Comparison of ENCODE assay signal across 36 cellular contexts in genomic region chr22:42876041-42876440, GRCh38.
"Had no signal": no experiment of that assay in that cellular context is flagged by ENCODE, and none has a peak within 500 bp of the region (broad histone marks: within the 10 kb centered on the region; RNA-seq: fewer than 3 reads in every experiment).

No MANE protein-coding gene starts in this region.

- ATAC-seq: activated CD8-positive, alpha-beta T cell treated with anti-CD3 and anti-CD28 coated beads for 36 hours; activated naive CD8-positive, alpha-beta T cell treated with anti-CD3 and anti-CD28 coated beads, Interleukin-2, amount 50 U/mL, for 24 hours; activated T-cell treated with anti-CD3 and anti-CD28 coated beads, Interleukin-2, amount 50 U/mL, for 4 hours; activated T-cell treated with anti-CD3 and anti-CD28 coated beads, Interleukin-2, amount 50 U/mL, for 72 hours; activated T-helper 17 cell treated with anti-CD3 and anti-CD28 coated beads, Interleukin-2, amount 50 U/mL, for 72 hours; T-cell had no signal

- H3K27ac ChIP-seq: ascending aorta, cardiac muscle cell, VCaP had no signal

- H3K9me3 Mint-ChIP-seq: activated B cell treated with CpG ODN at 0.5 μM for 24 hours; activated CD4-positive, alpha-beta T cell treated with anti-CD3 and anti-CD28 coated beads, Interleukin-2, amount 10 ng/mL, durations not matched to agents 24 days and 14 days; activated CD8-positive, alpha-beta T cell treated with anti-CD3 and anti-CD28 coated beads for 36 hours; activated naive CD4-positive, alpha-beta T cell treated with anti-CD3 and anti-CD28 coated beads, Interleukin-2, amount 10 ng/mL, durations not matched to agents 7 days and 5 days; activated naive CD4-positive, alpha-beta T cell treated with anti-CD3 and anti-CD28 coated beads, Interleukin-2, amount 50 U/mL, for 24 hours; activated naive CD8-positive, alpha-beta T cell treated with anti-CD3 and anti-CD28 coated beads, Interleukin-2, amount 10 ng/mL, durations not matched to agents 7 days and 5 days; activated naive CD8-positive, alpha-beta T cell treated with anti-CD3 and anti-CD28 coated beads, Interleukin-2, amount 50 U/mL, for 24 hours; activated T-cell treated with anti-CD3 and anti-CD28 coated beads, Interleukin-2, amount 50 U/mL, for 4 hours; activated T-cell treated with anti-CD3 and anti-CD28 coated beads, Interleukin-2, amount 50 U/mL, for 72 hours; activated T-helper 1 cell treated with anti-CD3 and anti-CD28 coated beads, Interleukin-12 subunit alpha, Interleukin-12 subunit beta, Interleukin-2, Interleukin-4 antibody, amounts not matched to agents 30 ng/mL and 10 ng/mL and 1 ng/mL, durations not matched to agents 14 hours and 24 hours and 36 hours; activated T-helper 17 cell treated with anti-CD3 and anti-CD28 coated beads, Interleukin-2, amount 50 U/mL, for 72 hours; brain; central memory CD8-positive, alpha-beta T cell; T-cell; T-helper 2 cell treated with Interferon-gamma antibody and Interleukin-4, amounts not matched to agents 5 μg/mL and 100 μg/mL, for 36 hours had no signal

- H3K27me3 Mint-ChIP-seq: activated B cell treated with CpG ODN at 0.5 μM for 24 hours; activated CD4-positive, alpha-beta T cell treated with anti-CD3 and anti-CD28 coated beads, Interleukin-2, amount 10 ng/mL, durations not matched to agents 24 days and 14 days; activated CD8-positive, alpha-beta T cell treated with anti-CD3 and anti-CD28 coated beads for 36 hours; activated naive CD4-positive, alpha-beta T cell treated with anti-CD3 and anti-CD28 coated beads, Interleukin-2, amount 10 ng/mL, durations not matched to agents 7 days and 5 days; activated naive CD4-positive, alpha-beta T cell treated with anti-CD3 and anti-CD28 coated beads, Interleukin-2, amount 50 U/mL, for 24 hours; activated naive CD8-positive, alpha-beta T cell; activated naive CD8-positive, alpha-beta T cell treated with anti-CD3 and anti-CD28 coated beads, Interleukin-2, amount 10 ng/mL, durations not matched to agents 7 days and 5 days; activated naive CD8-positive, alpha-beta T cell treated with anti-CD3 and anti-CD28 coated beads, Interleukin-2, amount 50 U/mL, for 24 hours; activated T-helper 17 cell treated with anti-CD3 and anti-CD28 coated beads, Interleukin-2, amount 50 U/mL, for 72 hours; brain; central memory CD8-positive, alpha-beta T cell; T-cell had no signal

- H3K9me3 ChIP-seq: ascending aorta had no signal

- H3K36me3 Mint-ChIP-seq: activated naive CD4-positive, alpha-beta T cell treated with anti-CD3 and anti-CD28 coated beads, Interleukin-2, amount 50 U/mL, for 24 hours; activated naive CD8-positive, alpha-beta T cell; activated naive CD8-positive, alpha-beta T cell treated with anti-CD3 and anti-CD28 coated beads, Interleukin-2, amount 10 ng/mL, durations not matched to agents 7 days and 5 days had no signal

- H3K27me3 ChIP-seq: ascending aorta, cardiac muscle cell had no signal

- H3K4me1 Mint-ChIP-seq: activated B cell treated with CpG ODN at 0.5 μM for 24 hours; activated CD4-positive, alpha-beta T cell treated with anti-CD3 and anti-CD28 coated beads, Interleukin-2, amount 10 ng/mL, durations not matched to agents 24 days and 14 days; activated naive CD4-positive, alpha-beta T cell treated with anti-CD3 and anti-CD28 coated beads, Interleukin-2, amount 10 ng/mL, durations not matched to agents 7 days and 5 days; activated naive CD4-positive, alpha-beta T cell treated with anti-CD3 and anti-CD28 coated beads, Interleukin-2, amount 50 U/mL, for 24 hours; activated naive CD8-positive, alpha-beta T cell treated with anti-CD3 and anti-CD28 coated beads, Interleukin-2, amount 10 ng/mL, durations not matched to agents 7 days and 5 days; activated naive CD8-positive, alpha-beta T cell treated with anti-CD3 and anti-CD28 coated beads, Interleukin-2, amount 50 U/mL, for 24 hours; activated T-helper 17 cell treated with anti-CD3 and anti-CD28 coated beads, Interleukin-2, amount 50 U/mL, for 72 hours; central memory CD8-positive, alpha-beta T cell; T-cell had no signal

- H3K27ac Mint-ChIP-seq: activated CD4-positive, alpha-beta T cell treated with anti-CD3 and anti-CD28 coated beads, Interleukin-2, amount 10 ng/mL, durations not matched to agents 24 days and 14 days; activated CD8-positive, alpha-beta T cell treated with anti-CD3 and anti-CD28 coated beads for 36 hours; activated naive CD4-positive, alpha-beta T cell treated with anti-CD3 and anti-CD28 coated beads, Interleukin-2, amount 10 ng/mL, durations not matched to agents 7 days and 5 days; activated naive CD4-positive, alpha-beta T cell treated with anti-CD3 and anti-CD28 coated beads, Interleukin-2, amount 50 U/mL, for 24 hours; activated naive CD8-positive, alpha-beta T cell; activated naive CD8-positive, alpha-beta T cell treated with anti-CD3 and anti-CD28 coated beads, Interleukin-2, amount 10 ng/mL, durations not matched to agents 7 days and 5 days; activated naive CD8-positive, alpha-beta T cell treated with anti-CD3 and anti-CD28 coated beads, Interleukin-2, amount 50 U/mL, for 24 hours; activated T-cell treated with anti-CD3 and anti-CD28 coated beads, Interleukin-2, amount 50 U/mL, for 72 hours; activated T-helper 1 cell treated with anti-CD3 and anti-CD28 coated beads, Interleukin-12 subunit alpha, Interleukin-12 subunit beta, Interleukin-2, Interleukin-4 antibody, amounts not matched to agents 30 ng/mL and 10 ng/mL and 1 ng/mL, durations not matched to agents 14 hours and 24 hours and 36 hours; activated T-helper 17 cell treated with anti-CD3 and anti-CD28 coated beads, Interleukin-2, amount 50 U/mL, for 72 hours; brain; T-cell; T-helper 2 cell treated with Interferon-gamma antibody and Interleukin-4, amounts not matched to agents 5 μg/mL and 100 μg/mL, for 36 hours had no signal

- DNase-seq: activated B cell treated with CpG ODN at 0.5 μM for 24 hours; activated CD4-positive, alpha-beta T cell treated with anti-CD3 and anti-CD28 coated beads for 4 hours; activated CD4-positive, alpha-beta T cell treated with anti-CD3 and anti-CD28 coated beads, Interleukin-2, amount 10 ng/mL, durations not matched to agents 24 days and 14 days; activated CD4-positive, alpha-beta T cell treated with anti-CD3 and anti-CD28 coated beads, Interleukin-2, amount 50 U/mL, for 1 hour; activated CD4-positive, alpha-beta T cell treated with anti-CD3 and anti-CD28 coated beads, Interleukin-2, amount 50 U/mL, for 4 hours; activated CD4-positive, CD25-positive, alpha-beta regulatory T cell treated with anti-CD3 and anti-CD28 coated beads, Interleukin-2, amount 50 U/mL, for 72 hours; activated CD8-positive, alpha-beta memory T cell treated with anti-CD3 and anti-CD28 coated beads, Interleukin-2, amount 50 U/mL, for 4 hours; activated CD8-positive, alpha-beta T cell treated with anti-CD3 and anti-CD28 coated beads for 36 hours; activated effector memory CD4-positive, alpha-beta T cell treated with anti-CD3 and anti-CD28 coated beads, Interleukin-2, amount 50 U/mL, for 16 hours; activated naive CD4-positive, alpha-beta T cell treated with anti-CD3 and anti-CD28 coated beads, Interleukin-2, amount 10 ng/mL, durations not matched to agents 7 days and 5 days; activated naive CD4-positive, alpha-beta T cell treated with Interleukin-2 at 50 U/mL for 16 hours; activated naive CD8-positive, alpha-beta T cell treated with anti-CD3 and anti-CD28 coated beads, Interleukin-2, amount 10 ng/mL, durations not matched to agents 7 days and 5 days; activated naive CD8-positive, alpha-beta T cell treated with anti-CD3 and anti-CD28 coated beads, Interleukin-2, amount 50 U/mL, for 24 hours; activated T-cell treated with anti-CD3 and anti-CD28 coated beads for 4 hours; activated T-cell treated with anti-CD3 and anti-CD28 coated beads, Interleukin-2, amount 50 U/mL, for 1 hour; activated T-cell treated with anti-CD3 and anti-CD28 coated beads, Interleukin-2, amount 50 U/mL, for 4 hours; activated T-cell treated with anti-CD3 and anti-CD28 coated beads, Interleukin-2, amount 50 U/mL, for 72 hours; amygdala; anterior cingulate cortex; caudate nucleus; cerebellar nuclear complex; T-cell; T-helper 2 cell; T-helper 9 cell had no signal

- H3K4me1 ChIP-seq: ascending aorta had no signal

- H3K4me3 Mint-ChIP-seq: activated B cell treated with CpG ODN at 0.5 μM for 24 hours; activated CD4-positive, alpha-beta T cell treated with anti-CD3 and anti-CD28 coated beads, Interleukin-2, amount 10 ng/mL, durations not matched to agents 24 days and 14 days; activated CD8-positive, alpha-beta T cell treated with anti-CD3 and anti-CD28 coated beads for 36 hours; activated naive CD4-positive, alpha-beta T cell treated with anti-CD3 and anti-CD28 coated beads, Interleukin-2, amount 10 ng/mL, durations not matched to agents 7 days and 5 days; activated naive CD4-positive, alpha-beta T cell treated with anti-CD3 and anti-CD28 coated beads, Interleukin-2, amount 50 U/mL, for 24 hours; activated naive CD8-positive, alpha-beta T cell; activated naive CD8-positive, alpha-beta T cell treated with anti-CD3 and anti-CD28 coated beads, Interleukin-2, amount 10 ng/mL, durations not matched to agents 7 days and 5 days; activated naive CD8-positive, alpha-beta T cell treated with anti-CD3 and anti-CD28 coated beads, Interleukin-2, amount 50 U/mL, for 24 hours; activated T-cell treated with anti-CD3 and anti-CD28 coated beads, Interleukin-2, amount 50 U/mL, for 4 hours; activated T-cell treated with anti-CD3 and anti-CD28 coated beads, Interleukin-2, amount 50 U/mL, for 72 hours; activated T-helper 1 cell treated with anti-CD3 and anti-CD28 coated beads, Interleukin-12 subunit alpha, Interleukin-12 subunit beta, Interleukin-2, Interleukin-4 antibody, amounts not matched to agents 30 ng/mL and 10 ng/mL and 1 ng/mL, durations not matched to agents 14 hours and 24 hours and 36 hours; activated T-helper 17 cell treated with anti-CD3 and anti-CD28 coated beads, Interleukin-2, amount 50 U/mL, for 72 hours; brain; central memory CD8-positive, alpha-beta T cell; T-cell; T-helper 2 cell treated with Interferon-gamma antibody and Interleukin-4, amounts not matched to agents 5 μg/mL and 100 μg/mL, for 36 hours had no signal

- H3K4me3 ChIP-seq: ascending aorta, cardiac muscle cell had no signal

- FAIRE-seq: bronchial epithelial cell, TTC549 had no signal
